ENCODE assay signal across 2 cellular contexts in genomic region chr2:74392449-74392743, GRCh38.
TF ChIP-seq lines count a peak whose summit lies in the region.

No MANE protein-coding gene starts in this region.

TF ChIP-seq in SK-N-SH, 30 proteins besides CTCF, POLR2A, EP300 and RAD21 (continued from another document):
- TF ChIP-seq PBX3 (IDR thresholded peaks at IDR 0.05) (no peak), JUND (IDR thresholded peaks at IDR 0.05) (no peak), ELF1 (IDR thresholded peaks at IDR 0.05) (no peak), RXRA (IDR thresholded peaks at IDR 0.05; ENCODE audit: borderline replicate concordance, low read depth) (no peak), EZH2phosphoT487 (IDR thresholded peaks at IDR 0.05; ENCODE audit: borderline replicate concordance, low read depth) (no peak), CHD2 (IDR thresholded peaks at IDR 0.05; ENCODE audit: low read length, partially characterized antibody) (no peak), GATA2 (CRISPR knock-in tag; IDR thresholded peaks at IDR 0.05) (no peak), SMC3 (IDR thresholded peaks at IDR 0.05; ENCODE audit: low read depth, low read length) (no peak), TCF12 (IDR thresholded peaks at IDR 0.05) (no peak), IRF3 (IDR thresholded peaks at IDR 0.05; ENCODE audit: low read depth, low read length) (no peak), GABPA (IDR thresholded peaks at IDR 0.05; ENCODE audit: low read depth) (no peak), NFIC (IDR thresholded peaks at IDR 0.05; ENCODE audit: borderline replicate concordance) (no peak), YY1 (IDR thresholded peaks at IDR 0.05; ENCODE audit: low read depth) (no peak), RCOR1 (IDR thresholded peaks at IDR 0.05; ENCODE audit: low read length) (no peak)

TF ChIP-seq in SK-N-SH treated with all-trans-retinoic acid at 6 μM for 48 hours, 23 proteins besides CTCF, POLR2A, EP300 and RAD21 (continued from another document):
- TF ChIP-seq, protein P1, sequence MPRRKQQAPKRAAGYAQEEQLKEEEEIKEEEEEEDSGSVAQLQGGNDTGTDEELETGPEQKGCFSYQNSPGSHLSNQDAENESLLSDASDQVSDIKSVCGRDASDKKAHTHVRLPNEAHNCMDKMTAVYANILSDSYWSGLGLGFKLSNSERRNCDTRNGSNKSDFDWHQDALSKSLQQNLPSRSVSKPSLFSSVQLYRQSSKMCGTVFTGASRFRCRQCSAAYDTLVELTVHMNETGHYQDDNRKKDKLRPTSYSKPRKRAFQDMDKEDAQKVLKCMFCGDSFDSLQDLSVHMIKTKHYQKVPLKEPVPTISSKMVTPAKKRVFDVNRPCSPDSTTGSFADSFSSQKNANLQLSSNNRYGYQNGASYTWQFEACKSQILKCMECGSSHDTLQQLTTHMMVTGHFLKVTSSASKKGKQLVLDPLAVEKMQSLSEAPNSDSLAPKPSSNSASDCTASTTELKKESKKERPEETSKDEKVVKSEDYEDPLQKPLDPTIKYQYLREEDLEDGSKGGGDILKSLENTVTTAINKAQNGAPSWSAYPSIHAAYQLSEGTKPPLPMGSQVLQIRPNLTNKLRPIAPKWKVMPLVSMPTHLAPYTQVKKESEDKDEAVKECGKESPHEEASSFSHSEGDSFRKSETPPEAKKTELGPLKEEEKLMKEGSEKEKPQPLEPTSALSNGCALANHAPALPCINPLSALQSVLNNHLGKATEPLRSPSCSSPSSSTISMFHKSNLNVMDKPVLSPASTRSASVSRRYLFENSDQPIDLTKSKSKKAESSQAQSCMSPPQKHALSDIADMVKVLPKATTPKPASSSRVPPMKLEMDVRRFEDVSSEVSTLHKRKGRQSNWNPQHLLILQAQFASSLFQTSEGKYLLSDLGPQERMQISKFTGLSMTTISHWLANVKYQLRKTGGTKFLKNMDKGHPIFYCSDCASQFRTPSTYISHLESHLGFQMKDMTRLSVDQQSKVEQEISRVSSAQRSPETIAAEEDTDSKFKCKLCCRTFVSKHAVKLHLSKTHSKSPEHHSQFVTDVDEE (CRISPR knock-in tag; IDR thresholded peaks at IDR 0.05), result no peak
- no peak for TF ChIP-seq SNAI2 (CRISPR knock-in tag; IDR thresholded peaks at IDR 0.05)
